Comparison of ENCODE assay signal across 26 cellular contexts in genomic region chr1:204821476-204821875, GRCh38. TPM values are rescaled to one million over a fixed set of nuclear protein-coding genes. Genes with fewer than 3 reads are reported as not detected.
A peak's percentile ranks its signal among the peaks of the same experiment; 100 is the strongest.
DNase-seq lines count a peak whose midpoint lies in the region; ATAC-seq and TF ChIP-seq lines count a peak whose summit lies in the region.
"Had no signal": no experiment of that assay in that cellular context is flagged by ENCODE, and none has a peak within 500 bp of the region (broad histone marks: within the 10 kb centered on the region; RNA-seq: fewer than 3 reads in every experiment).

No MANE protein-coding gene starts in this region.

- H3K27me3 ChIP-seq in left ventricle myocardium inferior (ENCODE audit: low read depth) (no peaks in the 10 kb centered on the region), right atrium auricular region (no peaks in the 10 kb centered on the region), esophagus muscularis mucosa (no peaks in the 10 kb centered on the region), muscle layer of duodenum (ENCODE audit: low read depth, low read length) (no peaks in the 10 kb centered on the region)
- H3K27me3 ChIP-seq: BE2C had no signal

- intact Hi-C loops in left ventricle myocardium inferior (cut with micrococcal nuclease) = no loop called here
- intact Hi-C loops in esophagus muscularis mucosa (cut with DNase I) = no loop called here

- H3K36me3 ChIP-seq in left ventricle myocardium inferior (no peaks in the 10 kb centered on the region), right atrium auricular region (no peaks in the 10 kb centered on the region), esophagus muscularis mucosa (no peaks in the 10 kb centered on the region), muscle layer of duodenum (ENCODE audit: control insufficient read depth in 1 of 2, insufficient read depth in 2 of 2, low read length in 2 of 2) (no peaks in the 10 kb centered on the region)
- H3K36me3 ChIP-seq: BE2C, cardiac muscle cell, SJSA1 had no signal

- H3K27ac ChIP-seq in left ventricle myocardium inferior (replicated peaks) (peak overlapping the region; percentile 69), right atrium auricular region (peak overlapping the region in 1 of 2 donors; percentile 10), esophagus muscularis mucosa (replicated peaks in 1 of 4) (peak overlapping the region; percentile 54 to 82 (median 80)), muscle layer of duodenum (ENCODE audit: low read length) (peak overlapping the region; percentile 8)
- H3K27ac ChIP-seq: cardiac muscle cell, psoas muscle, SJSA1 had no signal

- TF ChIP-seq CTCF in left ventricle myocardium inferior (IDR thresholded peaks at IDR 0.05; ENCODE audit: borderline replicate concordance) (no peak), right atrium auricular region (IDR thresholded peaks at IDR 0.05) (no peak), esophagus muscularis mucosa (IDR thresholded peaks at IDR 0.05) (no peak), GM13976 (IDR thresholded peaks at IDR 0.05; ENCODE audit: borderline replicate concordance, control extremely low read depth, extremely low read depth, insufficient read depth, missing control alignments) (no peak)

- no peak for TF ChIP-seq POLR2A in esophagus muscularis mucosa (IDR thresholded peaks at IDR 0.05; ENCODE audit: low read depth)

- peaks cover 51% of the 10 kb centered on the region for H3K4me1 ChIP-seq in left ventricle myocardium inferior
- peaks cover 0 to 41% of the 10 kb centered on the region in 2 donors for H3K4me1 ChIP-seq in right atrium auricular region
- peaks cover 28 to 67% (median 52%) of the 10 kb centered on the region in 4 donors for H3K4me1 ChIP-seq in esophagus muscularis mucosa
- peaks cover 4 to 50% of the 10 kb centered on the region in 2 donors for H3K4me1 ChIP-seq in muscle layer of duodenum (ENCODE audit: control insufficient read depth in 1 of 2, insufficient read depth in 2 of 2, low read length in 2 of 2)
- H3K4me1 ChIP-seq: SJSA1 had no signal

- no peak for DNase-seq in left ventricle myocardium inferior
- DNase-seq in right atrium auricular region (ENCODE audit: low spot score) = no peak
- no peak for DNase-seq in esophagus muscularis mucosa (ENCODE audit: extremely low spot score)
- no peak for DNase-seq in cerebellar nuclear complex (lab: John Stamatoyannopoulos, UW)
- DNase-seq in GM13976 (ENCODE audit: low spot score) = no peak
- no peak for DNase-seq in NCI-H510A treated with DMSO at 0.1 percent for 48 hours (lab: John Stamatoyannopoulos, UW)
- DNase-seq: ACHN; activated CD4-positive, alpha-beta memory T cell treated with anti-CD3 and anti-CD28 coated beads, Interleukin-2, amount 10 ng/mL, durations not matched to agents 7 days and 5 days; activated CD8-positive, alpha-beta memory T cell treated with anti-CD3 and anti-CD28 coated beads, Interleukin-2, amount 50 U/mL, for 48 hours; activated naive CD4-positive, alpha-beta T cell treated with anti-CD3 and anti-CD28 coated beads, Interleukin-2, amount 50 U/mL, for 16 hours; amniotic stem cell; CD8-positive, alpha-beta memory T cell; glutamatergic neuron; IMR-90; mesenchymal stem cell; NCI-H1417; NCI-H2081; NCI-H2227 treated with DMSO at 0.1 percent for 48 hours; psoas muscle had no signal

- H3K4me3 ChIP-seq in left ventricle myocardium inferior (no peak overlapping the region), right atrium auricular region (no peak overlapping the region), esophagus muscularis mucosa (no peak overlapping the region), muscle layer of duodenum (ENCODE audit: low read depth in 1 of 2, low read length in 2 of 2) (no peak overlapping the region)
- H3K4me3 ChIP-seq: cardiac muscle cell, psoas muscle, SJSA1 had no signal

- in situ Hi-C loops in GM13976 (cut with MboI; ENCODE audit: low sequenced_read_pairs, unreplicated experiment) = no loop called here

- no peak for ATAC-seq in GM21576 (IDR thresholded peaks at IDR 0.05; ENCODE audit: unreplicated experiment)
- ATAC-seq: activated CD4-positive, CD25-positive, alpha-beta regulatory T cell treated with anti-CD3 and anti-CD28 coated beads, Interleukin-2, amount 50 U/mL, for 24 hours; activated T-helper 17 cell treated with anti-CD3 and anti-CD28 coated beads, Interleukin-2, amount 50 U/mL, for 72 hours; psoas muscle had no signal

- 19% methylated on average over 5 of the region's 5 CpGs for WGBS in esophagus muscularis mucosa

- H3K9me3 ChIP-seq in left ventricle myocardium inferior (replicated peaks) = no peaks in the 10 kb centered on the region
- no peaks in the 10 kb centered on the region for H3K9me3 ChIP-seq in right atrium auricular region
- no peaks in the 10 kb centered on the region for H3K9me3 ChIP-seq in esophagus muscularis mucosa
- H3K9me3 ChIP-seq in muscle layer of duodenum (ENCODE audit: control insufficient read depth in 1 of 2, low read length in 2 of 2) = no peaks in the 10 kb centered on the region
- H3K9me3 ChIP-seq: BE2C, psoas muscle, SJSA1 had no signal

- TF ChIP-seq EP300 in esophagus muscularis mucosa (IDR thresholded peaks at IDR 0.05) = no peak

RNA-seq across cellular contexts. Expression of gene NFASC, which starts 49.2 kb away (rescaled TPM):
- total RNA-seq in left ventricle myocardium inferior (8.2 TPM), right atrium auricular region (10 to 100 TPM; 38.5 to 45.9 TPM), esophagus muscularis mucosa (100 to 1,000 TPM in 1 of 4 donors, 10 to 100 TPM in 3; 31.1 to 122 (median 64.7) TPM)
